8 cellular contexts compared by ENCODE assay signal in genomic region chr21:41957991-41958766, GRCh38.
DNase-seq lines count a peak whose midpoint lies in the region; ATAC-seq and TF ChIP-seq lines count a peak whose summit lies in the region.

No MANE protein-coding gene starts in this region.

- intact Hi-C loops in posterior cingulate gyrus (cut with DNase I), result loop anchor here (5.0 kb wide), 2 partner anchors 49 to 81 kb away; partner anchors contain the start of gene PRDM15

- no peak for TF ChIP-seq CTCF in GM13977 (IDR thresholded peaks at IDR 0.05; ENCODE audit: extremely low read depth, insufficient read depth, missing control alignments)

- DNase-seq in GM13977 (ENCODE audit: low spot score) (peak; percentile 19), RKO (ENCODE audit: low spot score) (peak; percentile 100), fibroblast of the conjunctiva (ENCODE audit: low read depth) (peak; percentile 64), posterior cingulate gyrus (peak in 7 of 10 donors; percentile 29 to 91 (median 55)), OCI-M2 (lab: John Stamatoyannopoulos, UW; ENCODE audit: unreplicated experiment) (no peak)

- in situ Hi-C loops in GM13977 (cut with MboI; ENCODE audit: low pct_unique_long_range_greater_than_20kb, low sequenced_read_pairs, unreplicated experiment), result no loop called here

- ATAC-seq in GM21526 (IDR thresholded peaks at IDR 0.05; ENCODE audit: low FRiP score, unreplicated experiment) (no peak), GM19463 (IDR thresholded peaks at IDR 0.05; ENCODE audit: unreplicated experiment) (no peak), GM18498 (IDR thresholded peaks at IDR 0.05; ENCODE audit: unreplicated experiment) (no peak)
